Comparison of ENCODE assay signal across 9 cellular contexts in genomic region chr7:17521437-17521836, GRCh38.
A peak's percentile ranks its signal among the peaks of the same experiment; 100 is the strongest.
DNase-seq lines count a peak whose midpoint lies in the region; ATAC-seq and TF ChIP-seq lines count a peak whose summit lies in the region.
"Had no signal": no experiment of that assay in that cellular context is flagged by ENCODE, and none has a peak within 500 bp of the region (broad histone marks: within the 10 kb centered on the region; RNA-seq: fewer than 3 reads in every experiment).

No MANE protein-coding gene starts in this region.

- H3K4me1 ChIP-seq in right atrium auricular region: peaks cover 0 to 12% of the 10 kb centered on the region in 2 donors
- peaks cover 18 to 30% of the 10 kb centered on the region in 2 donors for H3K4me1 ChIP-seq in thyroid gland

- TF ChIP-seq POLR2A in thyroid gland (IDR thresholded peaks at IDR 0.05): no peak

- WGBS in thyroid gland, 2 donors: 2% methylated on average over 2 of the region's 2 CpGs

- H3K4me3 ChIP-seq in right atrium auricular region (no peak overlapping the region), thyroid gland (replicated peaks in 1 of 3) (no peak overlapping the region)

- H3K27me3 ChIP-seq in right atrium auricular region (no peaks in the 10 kb centered on the region), thyroid gland (no peaks in the 10 kb centered on the region)

- H3K36me3 ChIP-seq in right atrium auricular region (no peaks in the 10 kb centered on the region), thyroid gland (no peaks in the 10 kb centered on the region)

- intact Hi-C loops in thyroid gland (cut with DNase I): no loop called here

- H3K27ac ChIP-seq in right atrium auricular region (peak overlapping the region; percentile 12 to 18), thyroid gland (peak overlapping the region; percentile 10 to 67 (median 38))
- H3K27ac ChIP-seq: 22Rv1 had no signal

- DNase-seq in SIG-M5 treated with dmso at 0.1 percent for 504 hours (lab: John Stamatoyannopoulos, UW; ENCODE audit: unreplicated experiment) (peak; percentile 29), SIG-M5 (lab: John Stamatoyannopoulos, UW) (no peak), astrocyte of the hippocampus (ENCODE audit: low read depth, low spot score) (peak; percentile 72), right atrium auricular region (ENCODE audit: low spot score) (no peak), thyroid gland (no peak), DMS153 (lab: John Stamatoyannopoulos, UW) (no peak)
- DNase-seq in activated CD4-positive, alpha-beta T cell treated with anti-CD3 and anti-CD28 coated beads, Interleukin-2, amount 50 U/mL, for 48 hours: no peak

- TF ChIP-seq CTCF in right atrium auricular region (IDR thresholded peaks at IDR 0.05) (no peak), thyroid gland (IDR thresholded peaks at IDR 0.05) (no peak)

- H3K9me3 ChIP-seq in right atrium auricular region (no peaks in the 10 kb centered on the region), thyroid gland (no peaks in the 10 kb centered on the region)

- no peak for ATAC-seq in HG02588 (IDR thresholded peaks at IDR 0.05; ENCODE audit: unreplicated experiment)

Comparison
In these comparisons a context has a peak if more than half of its experiments do, and no peak if none do; other contexts are left out.
1. DNase-seq: peak in SIG-M5 treated with dmso at 0.1 percent for 504 hours (single experiment) and astrocyte of the hippocampus (single experiment); none in SIG-M5 (single experiment), right atrium auricular region (single experiment), thyroid gland (0 of 2), DMS153 (single experiment) and activated CD4-positive, alpha-beta T cell treated with anti-CD3 and anti-CD28 coated beads, Interleukin-2, amount 50 U/mL, for 48 hours (0 of 2).